ENCODE assay signal across 1 cellular context in genomic region chr15:96356494-96357455, GRCh38.
A peak's percentile ranks its signal among the peaks of the same experiment; 100 is the strongest.
TF ChIP-seq lines count a peak whose summit lies in the region.

No MANE protein-coding gene starts in this region.

TF ChIP-seq in HEK293, 187 proteins besides CTCF, POLR2A, EP300 and RAD21 (continued from another document):
- TF ChIP-seq ZSCAN18 (tag by site-specific recombination; IDR thresholded peaks at IDR 0.05) = no peak
- no peak for TF ChIP-seq ZNF518A (tag by site-specific recombination; conservative IDR thresholded peaks at IDR 0.05; ENCODE audit: low read depth)
- TF ChIP-seq KLF7 (tag by site-specific recombination; IDR thresholded peaks at IDR 0.05; ENCODE audit: borderline replicate concordance) = peak; percentile 39; the same call in 1 of the 2 replicates
- TF ChIP-seq ZBTB10 (tag by site-specific recombination; IDR thresholded peaks at IDR 0.05) = peak; percentile 88; the same call in 1 of the 2 replicates
- TF ChIP-seq ZNF10 (tag by site-specific recombination; IDR thresholded peaks at IDR 0.05) = no peak
- TF ChIP-seq ZNF423 (tag by site-specific recombination; IDR thresholded peaks at IDR 0.05) = no peak
- TF ChIP-seq ZNF558 (tag by site-specific recombination; IDR thresholded peaks at IDR 0.05) = no peak
- TF ChIP-seq ZNF155 (tag by site-specific recombination; IDR thresholded peaks at IDR 0.05) = no peak
- no peak for TF ChIP-seq ZNF221 (tag by site-specific recombination; IDR thresholded peaks at IDR 0.05; ENCODE audit: borderline replicate concordance)
- no peak for TF ChIP-seq RBAK (tag by site-specific recombination; IDR thresholded peaks at IDR 0.05)
- TF ChIP-seq PRDM10 (tag by site-specific recombination; IDR thresholded peaks at IDR 0.05) = no peak; the same call in 1 of the 2 replicates
- TF ChIP-seq SP2 (tag by site-specific recombination; IDR thresholded peaks at IDR 0.05) = peak; percentile 22; the same call in 1 of the 2 replicates
- TF ChIP-seq ZNF530 (tag by site-specific recombination; IDR thresholded peaks at IDR 0.05; ENCODE audit: low read depth) = no peak
- TF ChIP-seq EGR2 (tag by site-specific recombination; IDR thresholded peaks at IDR 0.05; ENCODE audit: low read depth) = no peak
- no peak for TF ChIP-seq ZNF791 (tag by site-specific recombination; IDR thresholded peaks at IDR 0.05)
- no peak for TF ChIP-seq SCRT1 (tag by site-specific recombination; IDR thresholded peaks at IDR 0.05; ENCODE audit: borderline replicate concordance)
- TF ChIP-seq TRIM28 (IDR thresholded peaks at IDR 0.05; ENCODE audit: borderline replicate concordance, low read length) = no peak
- TF ChIP-seq ZNF658 (tag by site-specific recombination; IDR thresholded peaks at IDR 0.05) = no peak
- TF ChIP-seq ZNF571 (tag by site-specific recombination; IDR thresholded peaks at IDR 0.05) = no peak
- TF ChIP-seq REPIN1 (tag by site-specific recombination; IDR thresholded peaks at IDR 0.05; ENCODE audit: low read depth) = no peak
- peak; percentile 99 for TF ChIP-seq ZBTB26 (tag by site-specific recombination; optimal IDR thresholded peaks at IDR 0.05)
- peak; percentile 95 for TF ChIP-seq KLF1 (tag by site-specific recombination; IDR thresholded peaks at IDR 0.05)
- peak; percentile 19; the same call in 1 of the 2 replicates for TF ChIP-seq ZBTB11 (tag by site-specific recombination; conservative IDR thresholded peaks at IDR 0.05; ENCODE audit: low read depth)
- TF ChIP-seq ZNF211 (tag by site-specific recombination; IDR thresholded peaks at IDR 0.05; ENCODE audit: low read depth) = no peak
- no peak for TF ChIP-seq ZBTB6 (tag by site-specific recombination; IDR thresholded peaks at IDR 0.05)
- TF ChIP-seq ZNF398 (tag by site-specific recombination; IDR thresholded peaks at IDR 0.05) = no peak
